Comparison of ENCODE assay signal across 1 cellular context in genomic region chr9:125485471-125485870, GRCh38.
TF ChIP-seq lines count a peak whose summit lies in the region.

No MANE protein-coding gene starts in this region.

TF ChIP-seq in IMR-90, 13 proteins besides CTCF, POLR2A, EP300 and RAD21 (continued from another document):
- TF ChIP-seq ELK1 (IDR thresholded peaks at IDR 0.05; ENCODE audit: borderline replicate concordance, low read depth, low read length) (no peak), CHD1 (IDR thresholded peaks at IDR 0.05; ENCODE audit: low read depth, low read length) (no peak), SMC3 (IDR thresholded peaks at IDR 0.05; ENCODE audit: low read depth, low read length) (no peak), CEBPB (IDR thresholded peaks at IDR 0.05; ENCODE audit: low read depth, low read length) (no peak), MAZ (IDR thresholded peaks at IDR 0.05; ENCODE audit: borderline replicate concordance, low read depth, low read length) (no peak)
